ENCODE assay signal across 24 cellular contexts in genomic region chr9:5578698-5579085, GRCh38. TPM values are rescaled to one million over a fixed set of nuclear protein-coding genes. Genes with fewer than 3 reads are reported as not detected.
DNase-seq lines count a peak whose midpoint lies in the region; FAIRE-seq and TF ChIP-seq lines count a peak whose summit lies in the region.
"Had no signal": no experiment of that assay in that cellular context is flagged by ENCODE, and none has a peak within 500 bp of the region (broad histone marks: within the 10 kb centered on the region; RNA-seq: fewer than 3 reads in every experiment).

No MANE protein-coding gene starts in this region.

- FAIRE-seq in urothelium cell line (lab: Jason Lieb, UNC), result no peak
- FAIRE-seq: colon, HTR-8/SVneo had no signal

- H3K27ac Mint-ChIP-seq in MCF 10A (ENCODE audit: low read depth, unreplicated experiment), result no peak overlapping the region
- H3K27ac Mint-ChIP-seq in HFFc6, result peak overlapping the region; percentile 41
- H3K27ac Mint-ChIP-seq: activated naive CD8-positive, alpha-beta T cell treated with anti-CD3 and anti-CD28 coated beads, Interleukin-2, amount 10 ng/mL, durations not matched to agents 7 days and 5 days; CD4-positive, alpha-beta T cell; H9 had no signal

- H3K9me3 ChIP-seq in breast epithelium, result no peaks in the 10 kb centered on the region
- H3K9me3 ChIP-seq in mammary epithelial cell (replicated peaks; ENCODE audit: insufficient read depth, low read length), result no peaks in the 10 kb centered on the region
- H3K9me3 ChIP-seq: Peyer's patch had no signal

- dilution Hi-C loops in mammary epithelial cell (cut with HindIII; ENCODE audit: low sequenced_read_pairs), result no loop called here

- H3K4me3 Mint-ChIP-seq in MCF 10A (ENCODE audit: unreplicated experiment) (no peak overlapping the region), HFFc6 (no peak overlapping the region)
- H3K4me3 Mint-ChIP-seq: activated naive CD8-positive, alpha-beta T cell treated with anti-CD3 and anti-CD28 coated beads, Interleukin-2, amount 10 ng/mL, durations not matched to agents 7 days and 5 days; CD4-positive, alpha-beta T cell; H9; naive B cell had no signal

- H3K36me3 Mint-ChIP-seq in MCF 10A (ENCODE audit: insufficient read depth, unreplicated experiment) (no peaks in the 10 kb centered on the region), HFFc6 (ENCODE audit: low read depth) (peaks cover 54% of the 10 kb centered on the region)

- H3K4me1 Mint-ChIP-seq in MCF 10A (ENCODE audit: insufficient read depth, unreplicated experiment), result no peaks in the 10 kb centered on the region
- peaks cover 49% of the 10 kb centered on the region for H3K4me1 Mint-ChIP-seq in HFFc6 (ENCODE audit: low read depth)

- BruUV-seq in MCF 10A (replicated peaks; lab: Mats Ljungman, UMichigan) (no TSS peak), mammary epithelial cell (replicated peaks; lab: Mats Ljungman, UMichigan) (no TSS peak)

- H3K4me3 ChIP-seq in breast epithelium (no peak overlapping the region), mammary epithelial cell (replicated peaks in 1 of 3; ENCODE audit: insufficient read depth in 1 of 3, low read depth in 2 of 3, low read length in 3 of 3) (no peak overlapping the region)
- H3K4me3 ChIP-seq: Peyer's patch had no signal

- H3K4me1 ChIP-seq in breast epithelium, result no peaks in the 10 kb centered on the region
- peaks cover 18% of the 10 kb centered on the region for H3K4me1 ChIP-seq in mammary epithelial cell (ENCODE audit: insufficient read depth, low read length)
- H3K4me1 ChIP-seq: Peyer's patch had no signal

- no peaks in the 10 kb centered on the region for H3K79me2 ChIP-seq in mammary epithelial cell (ENCODE audit: insufficient read depth, low read length)

- TF ChIP-seq CTCF in MCF 10A (IDR thresholded peaks at IDR 0.05; ENCODE audit: unreplicated experiment) (no peak), breast epithelium (IDR thresholded peaks at IDR 0.05) (no peak), HFFc6 (IDR thresholded peaks at IDR 0.05) (no peak), mammary epithelial cell (conservative IDR thresholded peaks at IDR 0.05 in 1 of 2, IDR thresholded peaks at IDR 0.05 in 1 of 2; ENCODE audit: extremely low read depth in 1 of 2, insufficient read depth in 1 of 2, low read depth in 1 of 2, low read length in 2 of 2) (no peak)

- POLR2A ChIA-PET in MCF 10A (lab: Yijun Ruan, JAX), result interaction anchor here (1.6 kb wide), 1 partner anchor 28 kb away, joined by 4 read pairs; no protein-coding TSS in a partner anchor

- in situ Hi-C loops in mammary epithelial cell (cut with MboI; ENCODE audit: low sequenced_read_pairs in 2 of 2), result loop anchor here (25.0 kb wide), 1 partner anchor 816 kb away; no protein-coding TSS in a partner anchor

- no peak for TF ChIP-seq POLR2A in breast epithelium (IDR thresholded peaks at IDR 0.05)

- H3K27ac ChIP-seq in breast epithelium, result no peak overlapping the region
- H3K27ac ChIP-seq in mammary epithelial cell (ENCODE audit: insufficient read depth, low read depth, low read length), result no peak overlapping the region
- H3K27ac ChIP-seq: Peyer's patch had no signal

- intact Hi-C loops in MCF 10A (cut with micrococcal nuclease), result no loop called here
- intact Hi-C loops in breast epithelium (cut with DNase I; ENCODE audit: low total_unique reads), result no loop called here
- intact Hi-C loops in mammary epithelial cell (cut with micrococcal nuclease), result loop anchor here (1.0 kb wide), 1 partner anchor 594 kb away; no protein-coding TSS in a partner anchor

- no peaks in the 10 kb centered on the region for H3K27me3 Mint-ChIP-seq in MCF 10A (ENCODE audit: insufficient read depth, unreplicated experiment)
- peaks cover 2% of the 10 kb centered on the region; the same call in 1 of the 2 replicates for H3K27me3 Mint-ChIP-seq in HFFc6 (ENCODE audit: insufficient read depth)
- H3K27me3 Mint-ChIP-seq: activated naive CD8-positive, alpha-beta T cell treated with anti-CD3 and anti-CD28 coated beads, Interleukin-2, amount 10 ng/mL, durations not matched to agents 7 days and 5 days; CD4-positive, alpha-beta T cell had no signal

- H3K36me3 ChIP-seq in breast epithelium (no peaks in the 10 kb centered on the region), mammary epithelial cell (ENCODE audit: insufficient read depth, low read length) (no peaks in the 10 kb centered on the region)
- H3K36me3 ChIP-seq: Peyer's patch had no signal

- H3K27me3 ChIP-seq in breast epithelium, result no peaks in the 10 kb centered on the region
- no peaks in the 10 kb centered on the region for H3K27me3 ChIP-seq in mammary epithelial cell (ENCODE audit: insufficient read depth, low read length)
- H3K27me3 ChIP-seq: Peyer's patch had no signal

- H4K20me1 ChIP-seq in mammary epithelial cell (ENCODE audit: insufficient read depth, low read length), result no peaks in the 10 kb centered on the region

- DNase-seq in MCF 10A (ENCODE audit: unreplicated experiment) (peak; percentile 23), breast epithelium (ENCODE audit: low spot score in 2 of 2) (no peak), HFFc6 (no peak), mammary epithelial cell (peak; percentile 38), renal cortical epithelial cell (ENCODE audit: low read depth) (peak; percentile 56), DMS114 treated with DMSO at 0.1 percent for 48 hours (lab: John Stamatoyannopoulos, UW; ENCODE audit: unreplicated experiment) (no peak), urothelium cell line (ENCODE audit: low spot score) (no peak), NOMO-1 treated with DMSO at 0.1 percent for 48 hours (lab: John Stamatoyannopoulos, UW; ENCODE audit: unreplicated experiment) (no peak)
- DNase-seq: activated naive CD8-positive, alpha-beta T cell treated with anti-CD3 and anti-CD28 coated beads, Interleukin-2, amount 10 ng/mL, durations not matched to agents 7 days and 5 days; CD4-positive, alpha-beta T cell; DMS153; H9; hippocampal formation; islet precursor cell; Karpas-422; mesenchymal stem cell; naive B cell; NCI-H1092; NCI-H2029; NCI-H345; Peyer's patch; T-helper 2 cell had no signal

- no peak overlapping the region for H3K9ac ChIP-seq in mammary epithelial cell (ENCODE audit: insufficient read depth, low read length)

- CTCF ChIA-PET in MCF 10A (lab: Yijun Ruan, JAX) (interaction anchor here (1.6 kb wide), 1 partner anchor 12 kb away, joined by 3 read pairs; no protein-coding TSS in a partner anchor), mammary epithelial cell (lab: Charles Lee; ENCODE audit: low non-redundant PET) (no interaction called here)

- H3K9me3 Mint-ChIP-seq in MCF 10A (ENCODE audit: unreplicated experiment), result no peaks in the 10 kb centered on the region
- no peaks in the 10 kb centered on the region for H3K9me3 Mint-ChIP-seq in HFFc6
- H3K9me3 Mint-ChIP-seq: CD4-positive, alpha-beta T cell had no signal

- H2AFZ ChIP-seq in mammary epithelial cell (ENCODE audit: low read depth, low read length), result peak overlapping the region; percentile 67

- no peak overlapping the region for H3K4me2 ChIP-seq in mammary epithelial cell (ENCODE audit: insufficient read depth, low read depth, low read length)

RNA-seq across cellular contexts. Expression of gene RIC1, which starts 50.2 kb away (rescaled TPM):
- total RNA-seq in MCF 10A (2022), result 21.3 and 23.1 TPM in 2 replicates
- total RNA-seq in breast epithelium, result 10 to 100 TPM; 42.6 to 74.5 (median 53.1) TPM
- 10 to 100 TPM; 25.8 to 35.2 (median 29.8) TPM for total RNA-seq in HFFc6 (2021; fragmentation: NEBNext Ultra II Directional; extraction: Animal tissue kit (Norgen Biotek cat#: 25700))
- total RNA-seq in mammary epithelial cell, result 10 to 100 TPM; 23.0 to 46.3 TPM
- polyA plus RNA-seq in mammary epithelial cell, result 13.7 TPM
- polyA minus RNA-seq in mammary epithelial cell, result 46.6 TPM
- 20.5 and 46.2 TPM in 2 replicates for total RNA-seq in renal cortical epithelial cell

Comparison
In these comparisons a context has a peak if more than half of its experiments do, and no peak if none do; other contexts are left out.
1. DNase-seq: peak in MCF 10A (single experiment), mammary epithelial cell (single experiment) and renal cortical epithelial cell (single experiment); none in breast epithelium (0 of 2), HFFc6 (single experiment), DMS114 treated with DMSO at 0.1 percent for 48 hours (single experiment), urothelium cell line (single experiment) and NOMO-1 treated with DMSO at 0.1 percent for 48 hours (single experiment).